Comparison of ENCODE assay signal across 2 cellular contexts in the genomic region with DNA sequence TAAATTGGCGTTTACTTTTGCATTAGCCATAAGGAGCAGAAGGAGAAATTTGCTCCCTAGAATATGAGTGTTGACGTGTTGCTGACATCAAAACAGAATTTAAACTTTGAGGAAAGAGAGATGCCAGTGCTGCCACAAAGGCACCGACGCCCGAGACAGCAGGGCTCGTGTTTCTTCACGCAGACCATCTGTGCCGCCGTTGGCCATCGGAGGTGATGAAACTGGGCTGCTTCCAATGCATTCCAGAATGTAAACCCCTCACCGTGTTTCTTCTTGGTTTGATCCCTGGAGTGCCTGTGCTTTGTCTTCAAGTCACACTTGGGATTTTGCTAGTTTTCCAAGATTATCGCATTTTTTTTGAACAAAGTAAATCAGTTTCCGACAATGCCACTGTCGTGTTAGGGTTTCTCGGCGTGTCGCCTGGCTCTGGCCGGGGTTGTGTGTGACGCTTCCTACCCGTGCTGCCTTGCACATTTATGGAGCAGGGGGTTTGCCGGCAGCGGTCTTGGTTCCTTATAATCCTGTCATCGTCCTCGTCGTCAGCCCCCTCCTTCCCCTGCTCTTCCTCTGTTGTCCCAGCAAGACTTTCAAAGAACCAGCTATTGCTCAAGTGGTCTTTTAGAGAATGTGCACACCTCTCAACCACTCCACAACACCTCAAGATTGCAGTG.
TF ChIP-seq lines count a peak whose summit lies in the region.

No MANE protein-coding gene starts in this region.

TF ChIP-seq in HepG2, 621 proteins besides CTCF, POLR2A, EP300 and RAD21:
- TF ChIP-seq MED1 (CRISPR knock-in tag; IDR thresholded peaks at IDR 0.05) (no peak), SRY (CRISPR knock-in tag; IDR thresholded peaks at IDR 0.05) (no peak)
- TF ChIP-seq, protein P1, sequence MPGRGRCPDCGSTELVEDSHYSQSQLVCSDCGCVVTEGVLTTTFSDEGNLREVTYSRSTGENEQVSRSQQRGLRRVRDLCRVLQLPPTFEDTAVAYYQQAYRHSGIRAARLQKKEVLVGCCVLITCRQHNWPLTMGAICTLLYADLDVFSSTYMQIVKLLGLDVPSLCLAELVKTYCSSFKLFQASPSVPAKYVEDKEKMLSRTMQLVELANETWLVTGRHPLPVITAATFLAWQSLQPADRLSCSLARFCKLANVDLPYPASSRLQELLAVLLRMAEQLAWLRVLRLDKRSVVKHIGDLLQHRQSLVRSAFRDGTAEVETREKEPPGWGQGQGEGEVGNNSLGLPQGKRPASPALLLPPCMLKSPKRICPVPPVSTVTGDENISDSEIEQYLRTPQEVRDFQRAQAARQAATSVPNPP (CRISPR knock-in tag; IDR thresholded peaks at IDR 0.05): no peak
- TF ChIP-seq, protein P2, sequence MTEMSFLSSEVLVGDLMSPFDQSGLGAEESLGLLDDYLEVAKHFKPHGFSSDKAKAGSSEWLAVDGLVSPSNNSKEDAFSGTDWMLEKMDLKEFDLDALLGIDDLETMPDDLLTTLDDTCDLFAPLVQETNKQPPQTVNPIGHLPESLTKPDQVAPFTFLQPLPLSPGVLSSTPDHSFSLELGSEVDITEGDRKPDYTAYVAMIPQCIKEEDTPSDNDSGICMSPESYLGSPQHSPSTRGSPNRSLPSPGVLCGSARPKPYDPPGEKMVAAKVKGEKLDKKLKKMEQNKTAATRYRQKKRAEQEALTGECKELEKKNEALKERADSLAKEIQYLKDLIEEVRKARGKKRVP (CRISPR knock-in tag; IDR thresholded peaks at IDR 0.05): no peak

TF ChIP-seq in endothelial cell of umbilical vein, 7 proteins besides CTCF, POLR2A, EP300 and RAD21:
- TF ChIP-seq MAX (IDR thresholded peaks at IDR 0.05; ENCODE audit: insufficient read depth, insufficient read length) (no peak), GATA2 (IDR thresholded peaks at IDR 0.05; ENCODE audit: insufficient read depth, insufficient read length, low read depth, low read length) (no peak), MYC (IDR thresholded peaks at IDR 0.05; ENCODE audit: low read depth, low read length) (no peak), POLR2AphosphoS5 (IDR thresholded peaks at IDR 0.05; ENCODE audit: insufficient read depth, low read depth, low read length) (no peak), FOS (IDR thresholded peaks at IDR 0.05; ENCODE audit: borderline replicate concordance, insufficient read depth, low read length) (no peak), EZH2 (IDR thresholded peaks at IDR 0.05; ENCODE audit: borderline replicate concordance, low read depth, low read length, severe bottlenecking) (no peak), JUN (IDR thresholded peaks at IDR 0.05; ENCODE audit: borderline replicate concordance, insufficient read depth, insufficient read length, low read depth) (no peak)
